Comparison of ENCODE assay signal across 19 cellular contexts in genomic region chr22:47201996-47202818, GRCh38.
DNase-seq lines count a peak whose midpoint lies in the region; ATAC-seq and TF ChIP-seq lines count a peak whose summit lies in the region.
"Had no signal": no experiment of that assay in that cellular context is flagged by ENCODE, and none has a peak within 500 bp of the region (broad histone marks: within the 10 kb centered on the region; RNA-seq: fewer than 3 reads in every experiment).

No MANE protein-coding gene starts in this region.

- no peak for TF ChIP-seq POLR2A in stomach (IDR thresholded peaks at IDR 0.05)

- peak; percentile 12 to 14 for DNase-seq in activated T-cell treated with anti-CD3 and anti-CD28 coated beads, Interleukin-2, amount 50 U/mL, for 48 hours
- no peak for DNase-seq in activated T-cell treated with anti-CD3 and anti-CD28 coated beads, Interleukin-2, amount 50 U/mL, for 4 hours
- DNase-seq in activated CD8-positive, alpha-beta memory T cell treated with anti-CD3 and anti-CD28 coated beads, Interleukin-2, amount 50 U/mL, for 48 hours: peak; percentile 39
- DNase-seq in mesenteric fat pad (ENCODE audit: low spot score) (peak; percentile 80), stomach (peak; percentile 24), progenitor cell of endocrine pancreas (ENCODE audit: low spot score, unreplicated experiment) (no peak), NCI-H2107 (lab: John Stamatoyannopoulos, UW) (no peak)
- DNase-seq: AML-193; Calu3; CD4-positive, CD25-positive, alpha-beta regulatory T cell; H7; NCI-H1417; NCI-H1930; NCI-H2171 treated with DMSO at 0.1 percent for 48 hours; NCI-H510A; RPMI8226 had no signal

- no peak overlapping the region for H3K4me3 Mint-ChIP-seq in activated T-cell treated with anti-CD3 and anti-CD28 coated beads, Interleukin-2, amount 50 U/mL, for 4 hours
- H3K4me3 Mint-ChIP-seq in progenitor cell of endocrine pancreas (ENCODE audit: low read depth): no peak overlapping the region
- H3K4me3 Mint-ChIP-seq: CD4-positive, CD25-positive, alpha-beta regulatory T cell had no signal

- H3K9me3 ChIP-seq in stomach: no peaks in the 10 kb centered on the region

- H3K4me1 Mint-ChIP-seq in activated T-cell treated with anti-CD3 and anti-CD28 coated beads, Interleukin-2, amount 50 U/mL, for 4 hours (ENCODE audit: low read depth): no peaks in the 10 kb centered on the region
- H3K4me1 Mint-ChIP-seq in progenitor cell of endocrine pancreas (ENCODE audit: low read depth): no peaks in the 10 kb centered on the region

- WGBS in stomach, 5 donors: 80 to 89% (median 88%) methylated on average over 13 to 27 of the region's 27 CpGs

- TF ChIP-seq CTCF in stomach (IDR thresholded peaks at IDR 0.05) (no peak), progenitor cell of endocrine pancreas (IDR thresholded peaks at IDR 0.05; ENCODE audit: unreplicated experiment) (no peak)

- peaks cover 0 to 7% (median 0%) of the 10 kb centered on the region in 4 donors for H3K4me1 ChIP-seq in stomach

- intact Hi-C loops in stomach (cut with DNase I; ENCODE audit: low total_unique reads): no loop called here

- H3K36me3 Mint-ChIP-seq in activated T-cell treated with anti-CD3 and anti-CD28 coated beads, Interleukin-2, amount 50 U/mL, for 4 hours (ENCODE audit: insufficient read depth): no peaks in the 10 kb centered on the region
- H3K36me3 Mint-ChIP-seq in progenitor cell of endocrine pancreas (ENCODE audit: insufficient read depth): peaks cover 2% of the 10 kb centered on the region
- H3K36me3 Mint-ChIP-seq: CD4-positive, CD25-positive, alpha-beta regulatory T cell had no signal

- TF ChIP-seq EP300 in stomach (IDR thresholded peaks at IDR 0.05): no peak

- H3K36me3 ChIP-seq in stomach: no peaks in the 10 kb centered on the region

- H3K4me3 ChIP-seq in stomach: no peak overlapping the region
- H3K4me3 ChIP-seq: GM12878 had no signal

- H3K27ac ChIP-seq in stomach: no peak overlapping the region
- H3K27ac ChIP-seq: KMS-11 had no signal

- no peaks in the 10 kb centered on the region for H3K9me3 Mint-ChIP-seq in activated T-cell treated with anti-CD3 and anti-CD28 coated beads, Interleukin-2, amount 50 U/mL, for 4 hours
- H3K9me3 Mint-ChIP-seq in progenitor cell of endocrine pancreas (ENCODE audit: low read depth): peaks cover 13% of the 10 kb centered on the region
- H3K9me3 Mint-ChIP-seq: CD4-positive, CD25-positive, alpha-beta regulatory T cell had no signal

- H3K27ac Mint-ChIP-seq in progenitor cell of endocrine pancreas: no peak overlapping the region
- H3K27ac Mint-ChIP-seq: CD4-positive, CD25-positive, alpha-beta regulatory T cell had no signal

- peaks cover 0 to 75% (median 0%) of the 10 kb centered on the region in 3 donors for H3K27me3 ChIP-seq in stomach

- no peak for ATAC-seq in activated T-cell treated with anti-CD3 and anti-CD28 coated beads, Interleukin-2, amount 50 U/mL, for 4 hours
- ATAC-seq in GM18870 (IDR thresholded peaks at IDR 0.05; ENCODE audit: unreplicated experiment): no peak
- ATAC-seq: GM12878 had no signal

- no peaks in the 10 kb centered on the region for H3K27me3 Mint-ChIP-seq in activated T-cell treated with anti-CD3 and anti-CD28 coated beads, Interleukin-2, amount 50 U/mL, for 4 hours (ENCODE audit: low read depth)
- no peaks in the 10 kb centered on the region for H3K27me3 Mint-ChIP-seq in progenitor cell of endocrine pancreas
- H3K27me3 Mint-ChIP-seq: CD4-positive, CD25-positive, alpha-beta regulatory T cell had no signal

Comparison
In these comparisons a context has a peak if more than half of its experiments do, and no peak if none do; other contexts are left out.
1. DNase-seq: peak in activated T-cell treated with anti-CD3 and anti-CD28 coated beads, Interleukin-2, amount 50 U/mL, for 48 hours (2 of 2), activated CD8-positive, alpha-beta memory T cell treated with anti-CD3 and anti-CD28 coated beads, Interleukin-2, amount 50 U/mL, for 48 hours (single experiment), mesenteric fat pad (single experiment) and stomach (single experiment); none in activated T-cell treated with anti-CD3 and anti-CD28 coated beads, Interleukin-2, amount 50 U/mL, for 4 hours (single experiment), progenitor cell of endocrine pancreas (single experiment) and NCI-H2107 (single experiment).